In the genomic region with DNA sequence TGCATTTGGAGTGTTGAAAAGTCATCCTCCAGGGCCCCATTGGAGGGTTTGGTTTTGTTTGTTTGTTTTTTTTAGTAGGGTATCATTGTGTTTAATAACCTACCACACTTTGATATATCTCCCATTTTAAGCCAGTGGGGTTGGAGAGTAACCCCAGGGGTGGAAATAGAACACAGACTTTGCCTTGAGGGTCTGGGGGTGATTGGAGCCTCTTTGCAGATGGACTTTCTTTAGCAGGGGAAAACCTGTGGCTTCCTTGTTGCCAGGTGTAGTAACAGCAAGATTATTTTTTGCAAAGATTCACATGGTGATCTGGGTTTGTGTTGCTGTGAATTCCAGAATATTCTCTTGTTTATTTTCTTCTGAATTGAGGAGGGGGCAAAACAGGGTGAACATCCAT, we compare ENCODE assay signal across 8 cellular contexts. TPM values are rescaled to one million over a fixed set of nuclear protein-coding genes. Genes with fewer than 3 reads are reported as not detected.
A peak's percentile ranks its signal among the peaks of the same experiment; 100 is the strongest.
DNase-seq lines count a peak whose midpoint lies in the region; ATAC-seq and TF ChIP-seq lines count a peak whose summit lies in the region.

No MANE protein-coding gene starts in this region.

- H3K4me3 ChIP-seq in esophagus squamous epithelium (peak overlapping the region; percentile 86 to 95 (median 94)), psoas muscle (peak overlapping the region; percentile 83)

- H3K9me3 ChIP-seq in ES-I3 (ENCODE audit: control insufficient read depth, insufficient read depth, low read length) (no peaks in the 10 kb centered on the region), esophagus squamous epithelium (no peaks in the 10 kb centered on the region), psoas muscle (no peaks in the 10 kb centered on the region)

- H3K9ac ChIP-seq in ES-I3 (ENCODE audit: low read depth, low read length), result peak overlapping the region; percentile 94

- CTCF ChIA-PET in RWPE1 (lab: Yijun Ruan, JAX), result interaction anchor here (0.7 kb wide), 1 partner anchor 173 kb away, joined by 4 read pairs; no protein-coding TSS in a partner anchor

- H3K4me1 ChIP-seq in ES-I3 (ENCODE audit: insufficient read depth, low read length) (peaks cover 15% of the 10 kb centered on the region; the same call in 1 of the 2 replicates), esophagus squamous epithelium (peaks cover 18 to 84% (median 45%) of the 10 kb centered on the region in 3 donors), psoas muscle (peaks cover 30% of the 10 kb centered on the region)

- ATAC-seq in psoas muscle, result no peak
- no peak for ATAC-seq in GM18511 (IDR thresholded peaks at IDR 0.05; ENCODE audit: unreplicated experiment)

- intact Hi-C loops in esophagus squamous epithelium (cut with DNase I), result no loop called here
- intact Hi-C loops in psoas muscle (cut with DNase I), result loop anchor here (5.0 to 10.0 kb wide), 2 partner anchors 46 to 74 kb away; no protein-coding TSS in a partner anchor

- H3K27me3 ChIP-seq in esophagus squamous epithelium, result no peaks in the 10 kb centered on the region
- H3K27me3 ChIP-seq in psoas muscle (ENCODE audit: insufficient read depth in 3 of 3, low read length in 2 of 3), result no peaks in the 10 kb centered on the region

- H3K36me3 ChIP-seq in ES-I3 (ENCODE audit: insufficient read depth, low read length) (no peaks in the 10 kb centered on the region), esophagus squamous epithelium (no peaks in the 10 kb centered on the region), psoas muscle (ENCODE audit: insufficient read depth in 1 of 2, low read depth in 1 of 2) (no peaks in the 10 kb centered on the region)

- TF ChIP-seq CTCF in RWPE1 (conservative IDR thresholded peaks at IDR 0.05; ENCODE audit: low read depth) (no peak), esophagus squamous epithelium (IDR thresholded peaks at IDR 0.05) (no peak), psoas muscle (IDR thresholded peaks at IDR 0.05) (no peak)

- peak; percentile 13 for DNase-seq in RWPE1 (ENCODE audit: low spot score)
- DNase-seq in esophagus squamous epithelium (lab: John Stamatoyannopoulos, UW), result no peak
- DNase-seq in psoas muscle, result no peak
- DNase-seq in GOT3 (lab: John Stamatoyannopoulos, UW), result no peak
- DNase-seq in NCI-H446 (lab: John Stamatoyannopoulos, UW), result no peak
- DNase-seq in activated gamma-delta T cell treated with Interleukin-2 at 50 U/mL for 16 hours, result no peak

- TF ChIP-seq POLR2A in esophagus squamous epithelium (IDR thresholded peaks at IDR 0.05), result no peak

- POLR2A ChIA-PET in RWPE1 (lab: Yijun Ruan, JAX; ENCODE audit: low non-redundant PET), result no interaction called here

- H3K27ac ChIP-seq in RWPE1 (peak overlapping the region; percentile 89), esophagus squamous epithelium (peak overlapping the region; percentile 92 to 96 (median 96)), psoas muscle (peak overlapping the region; percentile 83)

RNA-seq across cellular contexts. Expression of a gene that starts 1.5 kb away (rescaled TPM):
- total RNA-seq in esophagus squamous epithelium, result 10 to 100 TPM; 22.9 to 56.7 (median 46.9) TPM
- total RNA-seq in psoas muscle, result 10 to 100 TPM; 19.5 to 36.5 (median 30.3) TPM
- polyA plus RNA-seq in psoas muscle, result 10 to 100 TPM in 2 of 3 donors, 1 to 10 TPM in 1; 7.4 to 20.5 (median 15.1) TPM
